ENCODE assay signal across 14 cellular contexts in the genomic region with DNA sequence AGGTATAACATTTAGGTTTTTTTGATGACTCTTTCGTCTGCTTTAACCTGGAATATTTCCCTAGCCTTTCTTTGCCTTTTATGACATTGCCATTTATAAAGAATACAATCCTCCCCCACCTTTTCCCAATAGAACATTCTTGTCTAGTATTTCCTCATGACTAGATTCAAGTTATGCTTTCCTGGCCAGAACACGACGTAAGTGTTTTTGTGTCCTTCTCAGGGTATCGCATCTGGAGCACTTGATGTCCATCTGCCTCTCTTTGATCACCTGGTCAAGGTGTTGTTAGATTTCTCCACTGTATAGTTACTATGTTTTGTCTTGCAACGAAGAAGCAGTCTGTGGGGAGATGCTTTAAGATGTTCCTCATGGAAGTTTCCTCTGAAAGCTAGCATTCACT.
A peak's percentile ranks its signal among the peaks of the same experiment; 100 is the strongest.
DNase-seq lines count a peak whose midpoint lies in the region; TF ChIP-seq lines count a peak whose summit lies in the region.
"Had no signal": no experiment of that assay in that cellular context is flagged by ENCODE, and none has a peak within 500 bp of the region (broad histone marks: within the 10 kb centered on the region; RNA-seq: fewer than 3 reads in every experiment).

No MANE protein-coding gene starts in this region.

- no peaks in the 10 kb centered on the region for H3K9me3 ChIP-seq in thyroid gland

- H3K4me3 ChIP-seq in thyroid gland (replicated peaks in 1 of 3), result no peak overlapping the region

- H3K27ac Mint-ChIP-seq in activated T-helper 2 cell treated with anti-CD3 and anti-CD28 coated beads, Interferon-gamma antibody, Interleukin-2, Interleukin-4, amounts not matched to agents 10 μg/mL and 5 μg/mL and 100 μg/mL, durations not matched to agents 14 hours and 24 hours and 36 hours, result no peak overlapping the region
- H3K27ac Mint-ChIP-seq: B cell; CD4-positive, alpha-beta T cell; HFFc6 had no signal

- TF ChIP-seq CTCF in thyroid gland (IDR thresholded peaks at IDR 0.05), result no peak

- H3K27me3 ChIP-seq in thyroid gland, result no peaks in the 10 kb centered on the region

- WGBS in thyroid gland, 2 donors, result 39 to 59% methylated on average over 5 of the region's 5 CpGs

- H3K4me3 Mint-ChIP-seq in activated T-helper 2 cell treated with anti-CD3 and anti-CD28 coated beads, Interferon-gamma antibody, Interleukin-2, Interleukin-4, amounts not matched to agents 10 μg/mL and 5 μg/mL and 100 μg/mL, durations not matched to agents 14 hours and 24 hours and 36 hours (ENCODE audit: low read depth), result no peak overlapping the region
- H3K4me3 Mint-ChIP-seq: B cell; CD4-positive, alpha-beta T cell; HFFc6 had no signal

- H3K36me3 Mint-ChIP-seq in activated T-helper 2 cell treated with anti-CD3 and anti-CD28 coated beads, Interferon-gamma antibody, Interleukin-2, Interleukin-4, amounts not matched to agents 10 μg/mL and 5 μg/mL and 100 μg/mL, durations not matched to agents 14 hours and 24 hours and 36 hours (ENCODE audit: low read depth), result peaks cover 47% of the 10 kb centered on the region

- intact Hi-C loops in thyroid gland (cut with DNase I), result no loop called here
- intact Hi-C loops in activated T-helper 2 cell treated with anti-CD3 and anti-CD28 coated beads, Interferon-gamma antibody, Interleukin-2, Interleukin-4, amounts not matched to agents 10 μg/mL and 5 μg/mL and 100 μg/mL, durations not matched to agents 14 hours and 24 hours and 36 hours (cut with micrococcal nuclease), result no loop called here

- H3K9me3 Mint-ChIP-seq in activated T-helper 2 cell treated with anti-CD3 and anti-CD28 coated beads, Interferon-gamma antibody, Interleukin-2, Interleukin-4, amounts not matched to agents 10 μg/mL and 5 μg/mL and 100 μg/mL, durations not matched to agents 14 hours and 24 hours and 36 hours, result no peaks in the 10 kb centered on the region
- H3K9me3 Mint-ChIP-seq: CD4-positive, alpha-beta T cell; HFFc6 had no signal

- H3K27me3 Mint-ChIP-seq in activated T-helper 2 cell treated with anti-CD3 and anti-CD28 coated beads, Interferon-gamma antibody, Interleukin-2, Interleukin-4, amounts not matched to agents 10 μg/mL and 5 μg/mL and 100 μg/mL, durations not matched to agents 14 hours and 24 hours and 36 hours (ENCODE audit: low read depth), result no peaks in the 10 kb centered on the region
- H3K27me3 Mint-ChIP-seq: B cell; CD4-positive, alpha-beta T cell had no signal

- peaks cover 24 to 48% of the 10 kb centered on the region in 2 donors for H3K4me1 ChIP-seq in thyroid gland

- H3K36me3 ChIP-seq in thyroid gland, result no peaks in the 10 kb centered on the region

- TF ChIP-seq POLR2A in thyroid gland (IDR thresholded peaks at IDR 0.05) (no peak), erythroblast (IDR thresholded peaks at IDR 0.05; ENCODE audit: low read length) (no peak)

- peaks cover 32% of the 10 kb centered on the region for H3K4me1 Mint-ChIP-seq in activated T-helper 2 cell treated with anti-CD3 and anti-CD28 coated beads, Interferon-gamma antibody, Interleukin-2, Interleukin-4, amounts not matched to agents 10 μg/mL and 5 μg/mL and 100 μg/mL, durations not matched to agents 14 hours and 24 hours and 36 hours (ENCODE audit: low read depth)

- peak; percentile 25 for DNase-seq in amniotic epithelial cell (ENCODE audit: low read depth)
- DNase-seq in caudate nucleus (lab: John Stamatoyannopoulos, UW), result no peak
- DNase-seq in non-pigmented ciliary epithelial cell (ENCODE audit: low read depth), result peak; percentile 23
- peak; percentile 54 to 57 for DNase-seq in thyroid gland
- no peak for DNase-seq in activated T-helper 2 cell treated with anti-CD3 and anti-CD28 coated beads, Interferon-gamma antibody, Interleukin-2, Interleukin-4, amounts not matched to agents 10 μg/mL and 5 μg/mL and 100 μg/mL, durations not matched to agents 14 hours and 24 hours and 36 hours (ENCODE audit: low spot score)
- no peak for DNase-seq in erythroblast (lab: John Stamatoyannopoulos, UW)
- DNase-seq in glomerular visceral epithelial cell (ENCODE audit: extremely low spot score), result no peak
- DNase-seq: C1 segment of cervical spinal cord; CD4-positive, alpha-beta T cell; DMS79 treated with DMSO at 0.1 percent for 48 hours; EL; HCEC 1CT; HFFc6 had no signal

- H3K27ac ChIP-seq in caudate nucleus (ENCODE audit: low read depth, low read length) (peak overlapping the region; percentile 2), thyroid gland (peak overlapping the region; percentile 75 to 84 (median 77))

Comparison
In these comparisons a context has a peak if more than half of its experiments do, and no peak if none do; other contexts are left out.
1. DNase-seq: peak in amniotic epithelial cell (single experiment), non-pigmented ciliary epithelial cell (single experiment) and thyroid gland (2 of 2); none in caudate nucleus (0 of 61), activated T-helper 2 cell treated with anti-CD3 and anti-CD28 coated beads, Interferon-gamma antibody, Interleukin-2, Interleukin-4, amounts not matched to agents 10 μg/mL and 5 μg/mL and 100 μg/mL, durations not matched to agents 14 hours and 24 hours and 36 hours (single experiment), erythroblast (0 of 2) and glomerular visceral epithelial cell (single experiment).